In the genomic region with DNA sequence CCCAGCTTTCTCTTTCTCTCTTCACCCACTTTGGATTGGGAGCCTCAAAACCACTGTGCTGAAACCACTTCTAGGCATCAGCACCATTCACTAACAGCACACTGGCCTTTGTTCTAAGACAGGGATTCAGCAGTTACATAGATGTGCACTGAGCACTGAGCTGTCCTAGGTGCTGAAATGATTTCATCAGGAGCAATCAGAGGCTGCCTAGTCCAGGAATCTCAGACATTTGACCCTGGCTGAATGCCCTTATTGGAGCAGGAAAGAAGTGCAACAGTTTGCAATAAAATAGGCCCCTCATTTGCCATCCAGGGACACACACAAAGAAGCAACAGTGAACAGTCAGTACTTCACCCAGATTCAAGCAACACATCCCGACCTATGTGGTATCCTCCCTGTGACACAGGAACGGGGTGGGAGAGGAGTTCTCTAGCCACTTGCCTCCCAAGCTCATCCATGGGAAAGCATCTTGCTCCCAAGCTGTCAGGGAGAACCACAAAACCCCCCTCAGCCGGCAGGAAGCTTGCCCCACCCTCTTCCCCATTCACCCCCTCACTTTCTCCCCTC, we compare ENCODE assay signal across 2 cellular contexts.
TF ChIP-seq lines count a peak whose summit lies in the region.

No MANE protein-coding gene starts in this region.

TF ChIP-seq in K562, 482 proteins besides CTCF, POLR2A, EP300 and RAD21 (continued from another document and continues in another):
- TF ChIP-seq, protein P1, sequence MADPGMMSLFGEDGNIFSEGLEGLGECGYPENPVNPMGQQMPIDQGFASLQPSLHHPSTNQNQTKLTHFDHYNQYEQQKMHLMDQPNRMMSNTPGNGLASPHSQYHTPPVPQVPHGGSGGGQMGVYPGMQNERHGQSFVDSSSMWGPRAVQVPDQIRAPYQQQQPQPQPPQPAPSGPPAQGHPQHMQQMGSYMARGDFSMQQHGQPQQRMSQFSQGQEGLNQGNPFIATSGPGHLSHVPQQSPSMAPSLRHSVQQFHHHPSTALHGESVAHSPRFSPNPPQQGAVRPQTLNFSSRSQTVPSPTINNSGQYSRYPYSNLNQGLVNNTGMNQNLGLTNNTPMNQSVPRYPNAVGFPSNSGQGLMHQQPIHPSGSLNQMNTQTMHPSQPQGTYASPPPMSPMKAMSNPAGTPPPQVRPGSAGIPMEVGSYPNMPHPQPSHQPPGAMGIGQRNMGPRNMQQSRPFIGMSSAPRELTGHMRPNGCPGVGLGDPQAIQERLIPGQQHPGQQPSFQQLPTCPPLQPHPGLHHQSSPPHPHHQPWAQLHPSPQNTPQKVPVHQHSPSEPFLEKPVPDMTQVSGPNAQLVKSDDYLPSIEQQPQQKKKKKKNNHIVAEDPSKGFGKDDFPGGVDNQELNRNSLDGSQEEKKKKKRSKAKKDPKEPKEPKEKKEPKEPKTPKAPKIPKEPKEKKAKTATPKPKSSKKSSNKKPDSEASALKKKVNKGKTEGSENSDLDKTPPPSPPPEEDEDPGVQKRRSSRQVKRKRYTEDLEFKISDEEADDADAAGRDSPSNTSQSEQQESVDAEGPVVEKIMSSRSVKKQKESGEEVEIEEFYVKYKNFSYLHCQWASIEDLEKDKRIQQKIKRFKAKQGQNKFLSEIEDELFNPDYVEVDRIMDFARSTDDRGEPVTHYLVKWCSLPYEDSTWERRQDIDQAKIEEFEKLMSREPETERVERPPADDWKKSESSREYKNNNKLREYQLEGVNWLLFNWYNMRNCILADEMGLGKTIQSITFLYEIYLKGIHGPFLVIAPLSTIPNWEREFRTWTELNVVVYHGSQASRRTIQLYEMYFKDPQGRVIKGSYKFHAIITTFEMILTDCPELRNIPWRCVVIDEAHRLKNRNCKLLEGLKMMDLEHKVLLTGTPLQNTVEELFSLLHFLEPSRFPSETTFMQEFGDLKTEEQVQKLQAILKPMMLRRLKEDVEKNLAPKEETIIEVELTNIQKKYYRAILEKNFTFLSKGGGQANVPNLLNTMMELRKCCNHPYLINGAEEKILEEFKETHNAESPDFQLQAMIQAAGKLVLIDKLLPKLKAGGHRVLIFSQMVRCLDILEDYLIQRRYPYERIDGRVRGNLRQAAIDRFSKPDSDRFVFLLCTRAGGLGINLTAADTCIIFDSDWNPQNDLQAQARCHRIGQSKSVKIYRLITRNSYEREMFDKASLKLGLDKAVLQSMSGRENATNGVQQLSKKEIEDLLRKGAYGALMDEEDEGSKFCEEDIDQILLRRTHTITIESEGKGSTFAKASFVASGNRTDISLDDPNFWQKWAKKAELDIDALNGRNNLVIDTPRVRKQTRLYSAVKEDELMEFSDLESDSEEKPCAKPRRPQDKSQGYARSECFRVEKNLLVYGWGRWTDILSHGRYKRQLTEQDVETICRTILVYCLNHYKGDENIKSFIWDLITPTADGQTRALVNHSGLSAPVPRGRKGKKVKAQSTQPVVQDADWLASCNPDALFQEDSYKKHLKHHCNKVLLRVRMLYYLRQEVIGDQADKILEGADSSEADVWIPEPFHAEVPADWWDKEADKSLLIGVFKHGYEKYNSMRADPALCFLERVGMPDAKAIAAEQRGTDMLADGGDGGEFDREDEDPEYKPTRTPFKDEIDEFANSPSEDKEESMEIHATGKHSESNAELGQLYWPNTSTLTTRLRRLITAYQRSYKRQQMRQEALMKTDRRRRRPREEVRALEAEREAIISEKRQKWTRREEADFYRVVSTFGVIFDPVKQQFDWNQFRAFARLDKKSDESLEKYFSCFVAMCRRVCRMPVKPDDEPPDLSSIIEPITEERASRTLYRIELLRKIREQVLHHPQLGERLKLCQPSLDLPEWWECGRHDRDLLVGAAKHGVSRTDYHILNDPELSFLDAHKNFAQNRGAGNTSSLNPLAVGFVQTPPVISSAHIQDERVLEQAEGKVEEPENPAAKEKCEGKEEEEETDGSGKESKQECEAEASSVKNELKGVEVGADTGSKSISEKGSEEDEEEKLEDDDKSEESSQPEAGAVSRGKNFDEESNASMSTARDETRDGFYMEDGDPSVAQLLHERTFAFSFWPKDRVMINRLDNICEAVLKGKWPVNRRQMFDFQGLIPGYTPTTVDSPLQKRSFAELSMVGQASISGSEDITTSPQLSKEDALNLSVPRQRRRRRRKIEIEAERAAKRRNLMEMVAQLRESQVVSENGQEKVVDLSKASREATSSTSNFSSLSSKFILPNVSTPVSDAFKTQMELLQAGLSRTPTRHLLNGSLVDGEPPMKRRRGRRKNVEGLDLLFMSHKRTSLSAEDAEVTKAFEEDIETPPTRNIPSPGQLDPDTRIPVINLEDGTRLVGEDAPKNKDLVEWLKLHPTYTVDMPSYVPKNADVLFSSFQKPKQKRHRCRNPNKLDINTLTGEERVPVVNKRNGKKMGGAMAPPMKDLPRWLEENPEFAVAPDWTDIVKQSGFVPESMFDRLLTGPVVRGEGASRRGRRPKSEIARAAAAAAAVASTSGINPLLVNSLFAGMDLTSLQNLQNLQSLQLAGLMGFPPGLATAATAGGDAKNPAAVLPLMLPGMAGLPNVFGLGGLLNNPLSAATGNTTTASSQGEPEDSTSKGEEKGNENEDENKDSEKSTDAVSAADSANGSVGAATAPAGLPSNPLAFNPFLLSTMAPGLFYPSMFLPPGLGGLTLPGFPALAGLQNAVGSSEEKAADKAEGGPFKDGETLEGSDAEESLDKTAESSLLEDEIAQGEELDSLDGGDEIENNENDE (IDR thresholded peaks at IDR 0.05; ENCODE audit: low read depth, low read length): no peak
- TF ChIP-seq EZH2 (IDR thresholded peaks at IDR 0.05; ENCODE audit: borderline replicate concordance, low read depth, low read length) (no peak), MCM7 (IDR thresholded peaks at IDR 0.05) (no peak), PHB2 (IDR thresholded peaks at IDR 0.05; ENCODE audit: low read depth) (no peak), ELF1 (tag; IDR thresholded peaks at IDR 0.05) (no peak), DDX20 (tag; IDR thresholded peaks at IDR 0.05; ENCODE audit: low read depth) (no peak), GTF2F1 (IDR thresholded peaks at IDR 0.05; ENCODE audit: low read depth, low read length) (no peak), TRIM24 (IDR thresholded peaks at IDR 0.05) (peak in 1 of 2 experiments; percentile 28; a peak in 1 of 4 replicates), JUNB (CRISPR knock-in tag; conservative IDR thresholded peaks at IDR 0.05) (no peak), ZNF57 (CRISPR knock-in tag; IDR thresholded peaks at IDR 0.05) (no peak), ZNF133 (CRISPR knock-in tag; IDR thresholded peaks at IDR 0.05) (no peak), ZNF644 (tag; IDR thresholded peaks at IDR 0.05; ENCODE audit: low read depth) (0 out of 2 replicates have a peak, but pooled peaks have one; percentile 35)
- TF ChIP-seq, protein P2, sequence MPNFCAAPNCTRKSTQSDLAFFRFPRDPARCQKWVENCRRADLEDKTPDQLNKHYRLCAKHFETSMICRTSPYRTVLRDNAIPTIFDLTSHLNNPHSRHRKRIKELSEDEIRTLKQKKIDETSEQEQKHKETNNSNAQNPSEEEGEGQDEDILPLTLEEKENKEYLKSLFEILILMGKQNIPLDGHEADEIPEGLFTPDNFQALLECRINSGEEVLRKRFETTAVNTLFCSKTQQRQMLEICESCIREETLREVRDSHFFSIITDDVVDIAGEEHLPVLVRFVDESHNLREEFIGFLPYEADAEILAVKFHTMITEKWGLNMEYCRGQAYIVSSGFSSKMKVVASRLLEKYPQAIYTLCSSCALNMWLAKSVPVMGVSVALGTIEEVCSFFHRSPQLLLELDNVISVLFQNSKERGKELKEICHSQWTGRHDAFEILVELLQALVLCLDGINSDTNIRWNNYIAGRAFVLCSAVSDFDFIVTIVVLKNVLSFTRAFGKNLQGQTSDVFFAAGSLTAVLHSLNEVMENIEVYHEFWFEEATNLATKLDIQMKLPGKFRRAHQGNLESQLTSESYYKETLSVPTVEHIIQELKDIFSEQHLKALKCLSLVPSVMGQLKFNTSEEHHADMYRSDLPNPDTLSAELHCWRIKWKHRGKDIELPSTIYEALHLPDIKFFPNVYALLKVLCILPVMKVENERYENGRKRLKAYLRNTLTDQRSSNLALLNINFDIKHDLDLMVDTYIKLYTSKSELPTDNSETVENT (CRISPR knock-in tag; IDR thresholded peaks at IDR 0.05): no peak

TF ChIP-seq in HepG2, 621 proteins besides CTCF, POLR2A, EP300 and RAD21 (continued from another document and continues in another):
- TF ChIP-seq, protein P3, sequence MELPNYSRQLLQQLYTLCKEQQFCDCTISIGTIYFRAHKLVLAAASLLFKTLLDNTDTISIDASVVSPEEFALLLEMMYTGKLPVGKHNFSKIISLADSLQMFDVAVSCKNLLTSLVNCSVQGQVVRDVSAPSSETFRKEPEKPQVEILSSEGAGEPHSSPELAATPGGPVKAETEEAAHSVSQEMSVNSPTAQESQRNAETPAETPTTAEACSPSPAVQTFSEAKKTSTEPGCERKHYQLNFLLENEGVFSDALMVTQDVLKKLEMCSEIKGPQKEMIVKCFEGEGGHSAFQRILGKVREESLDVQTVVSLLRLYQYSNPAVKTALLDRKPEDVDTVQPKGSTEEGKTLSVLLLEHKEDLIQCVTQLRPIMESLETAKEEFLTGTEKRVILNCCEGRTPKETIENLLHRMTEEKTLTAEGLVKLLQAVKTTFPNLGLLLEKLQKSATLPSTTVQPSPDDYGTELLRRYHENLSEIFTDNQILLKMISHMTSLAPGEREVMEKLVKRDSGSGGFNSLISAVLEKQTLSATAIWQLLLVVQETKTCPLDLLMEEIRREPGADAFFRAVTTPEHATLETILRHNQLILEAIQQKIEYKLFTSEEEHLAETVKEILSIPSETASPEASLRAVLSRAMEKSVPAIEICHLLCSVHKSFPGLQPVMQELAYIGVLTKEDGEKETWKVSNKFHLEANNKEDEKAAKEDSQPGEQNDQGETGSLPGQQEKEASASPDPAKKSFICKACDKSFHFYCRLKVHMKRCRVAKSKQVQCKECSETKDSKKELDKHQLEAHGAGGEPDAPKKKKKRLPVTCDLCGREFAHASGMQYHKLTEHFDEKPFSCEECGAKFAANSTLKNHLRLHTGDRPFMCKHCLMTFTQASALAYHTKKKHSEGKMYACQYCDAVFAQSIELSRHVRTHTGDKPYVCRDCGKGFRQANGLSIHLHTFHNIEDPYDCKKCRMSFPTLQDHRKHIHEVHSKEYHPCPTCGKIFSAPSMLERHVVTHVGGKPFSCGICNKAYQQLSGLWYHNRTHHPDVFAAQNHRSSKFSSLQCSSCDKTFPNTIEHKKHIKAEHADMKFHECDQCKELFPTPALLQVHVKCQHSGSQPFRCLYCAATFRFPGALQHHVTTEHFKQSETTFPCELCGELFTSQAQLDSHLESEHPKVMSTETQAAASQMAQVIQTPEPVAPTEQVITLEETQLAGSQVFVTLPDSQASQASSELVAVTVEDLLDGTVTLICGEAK (IDR thresholded peaks at IDR 0.05): no peak
- TF ChIP-seq, protein P3 (CRISPR knock-in tag; IDR thresholded peaks at IDR 0.05): peak; percentile 47; the same call in 1 of the 2 replicates
- TF ChIP-seq TCF12 (IDR thresholded peaks at IDR 0.05) (no peak), TCF12 (CRISPR knock-in tag; IDR thresholded peaks at IDR 0.05) (no peak), MAFF (IDR thresholded peaks at IDR 0.05; ENCODE audit: low read depth, low read length) (0 out of 2 replicates have a peak, but pooled peaks have one; percentile 23), ZNF124 (CRISPR knock-in tag; IDR thresholded peaks at IDR 0.05) (peak; percentile 98), ZNF24 (IDR thresholded peaks at IDR 0.05) (no peak), RFX3 (CRISPR knock-in tag; IDR thresholded peaks at IDR 0.05) (peak; percentile 53; the same call in 1 of the 2 replicates), HIVEP1 (CRISPR knock-in tag; IDR thresholded peaks at IDR 0.05) (no peak), JARID2 (CRISPR knock-in tag; IDR thresholded peaks at IDR 0.05; ENCODE audit: insufficient replicate concordance) (peak; percentile 92), ZNF674 (CRISPR knock-in tag; IDR thresholded peaks at IDR 0.05; ENCODE audit: low read depth) (no peak), ARHGAP35 (CRISPR knock-in tag; IDR thresholded peaks at IDR 0.05; ENCODE audit: borderline replicate concordance) (peak; percentile 71; the same call in 1 of the 2 replicates), TCF7 (IDR thresholded peaks at IDR 0.05; ENCODE audit: low read depth) (no peak)
- TF ChIP-seq, protein P4, sequence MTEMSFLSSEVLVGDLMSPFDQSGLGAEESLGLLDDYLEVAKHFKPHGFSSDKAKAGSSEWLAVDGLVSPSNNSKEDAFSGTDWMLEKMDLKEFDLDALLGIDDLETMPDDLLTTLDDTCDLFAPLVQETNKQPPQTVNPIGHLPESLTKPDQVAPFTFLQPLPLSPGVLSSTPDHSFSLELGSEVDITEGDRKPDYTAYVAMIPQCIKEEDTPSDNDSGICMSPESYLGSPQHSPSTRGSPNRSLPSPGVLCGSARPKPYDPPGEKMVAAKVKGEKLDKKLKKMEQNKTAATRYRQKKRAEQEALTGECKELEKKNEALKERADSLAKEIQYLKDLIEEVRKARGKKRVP (CRISPR knock-in tag; IDR thresholded peaks at IDR 0.05): peak in 1 of 2 experiments; percentile 89; a peak in 2 of 4 replicates
- TF ChIP-seq, protein P5, sequence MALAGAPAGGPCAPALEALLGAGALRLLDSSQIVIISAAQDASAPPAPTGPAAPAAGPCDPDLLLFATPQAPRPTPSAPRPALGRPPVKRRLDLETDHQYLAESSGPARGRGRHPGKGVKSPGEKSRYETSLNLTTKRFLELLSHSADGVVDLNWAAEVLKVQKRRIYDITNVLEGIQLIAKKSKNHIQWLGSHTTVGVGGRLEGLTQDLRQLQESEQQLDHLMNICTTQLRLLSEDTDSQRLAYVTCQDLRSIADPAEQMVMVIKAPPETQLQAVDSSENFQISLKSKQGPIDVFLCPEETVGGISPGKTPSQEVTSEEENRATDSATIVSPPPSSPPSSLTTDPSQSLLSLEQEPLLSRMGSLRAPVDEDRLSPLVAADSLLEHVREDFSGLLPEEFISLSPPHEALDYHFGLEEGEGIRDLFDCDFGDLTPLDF (CRISPR knock-in tag; IDR thresholded peaks at IDR 0.05): peak; percentile 57; the same call in 1 of the 2 replicates
- TF ChIP-seq, protein P6, sequence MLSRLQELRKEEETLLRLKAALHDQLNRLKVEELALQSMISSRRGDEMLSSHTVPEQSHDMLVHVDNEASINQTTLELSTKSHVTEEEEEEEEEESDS (CRISPR knock-in tag; IDR thresholded peaks at IDR 0.05; ENCODE audit: borderline replicate concordance): peak; percentile 34; the same call in 1 of the 2 replicates
